In the genomic region with DNA sequence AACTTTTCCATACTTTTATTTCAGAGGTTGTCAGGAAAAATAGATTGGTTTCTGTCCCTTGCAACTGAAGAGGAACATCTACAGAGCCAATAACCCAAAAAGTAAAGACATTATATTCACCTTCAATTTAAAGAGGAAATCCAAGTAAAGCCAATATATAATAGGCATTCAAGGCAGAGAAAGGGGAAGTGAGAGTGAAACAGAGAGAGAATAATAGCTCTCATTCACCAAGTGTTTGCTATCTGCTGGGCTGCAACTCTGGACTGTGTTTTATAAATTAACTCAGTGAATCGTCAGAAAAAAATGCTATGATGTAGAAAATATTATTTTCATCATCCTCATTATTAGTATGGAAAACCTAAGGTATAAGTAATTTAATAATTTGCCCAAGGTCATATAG, we compare ENCODE assay signal across 16 cellular contexts.
A peak's percentile ranks its signal among the peaks of the same experiment; 100 is the strongest.
DNase-seq lines count a peak whose midpoint lies in the region; ATAC-seq and TF ChIP-seq lines count a peak whose summit lies in the region.
"Had no signal": no experiment of that assay in that cellular context is flagged by ENCODE, and none has a peak within 500 bp of the region (broad histone marks: within the 10 kb centered on the region; RNA-seq: fewer than 3 reads in every experiment).

No MANE protein-coding gene starts in this region.

- no peaks in the 10 kb centered on the region for H3K27me3 ChIP-seq in suprapubic skin
- no peaks in the 10 kb centered on the region for H3K27me3 ChIP-seq in thyroid gland
- H3K27me3 ChIP-seq: left lung, transverse colon had no signal

- peak; percentile 72 for DNase-seq in OCI-LY7 (ENCODE audit: low spot score)
- no peak for DNase-seq in suprapubic skin (ENCODE audit: low spot score in 2 of 2)
- DNase-seq in osteocyte (ENCODE audit: extremely low spot score, unreplicated experiment): no peak
- no peak for DNase-seq in thyroid gland
- DNase-seq: cerebellar nuclear complex, foreskin fibroblast, left lung, NCI-H82, transverse colon, WERI-Rb-1 had no signal

- peak; percentile 98 for ATAC-seq in GM18867 (IDR thresholded peaks at IDR 0.05; ENCODE audit: unreplicated experiment)
- peak; percentile 100 for ATAC-seq in GM21576 (IDR thresholded peaks at IDR 0.05; ENCODE audit: unreplicated experiment)
- peak; percentile 100 for ATAC-seq in HG03135 (IDR thresholded peaks at IDR 0.05; ENCODE audit: unreplicated experiment)
- ATAC-seq in GM21381 (IDR thresholded peaks at IDR 0.05; ENCODE audit: unreplicated experiment): no peak
- ATAC-seq: left lung had no signal

- H3K27ac ChIP-seq in OCI-LY7 (ENCODE audit: low read depth, low read length, poor library complexity, severe bottlenecking) (peak overlapping the region; percentile 80), suprapubic skin (no peak overlapping the region), thyroid gland (no peak overlapping the region)
- H3K27ac ChIP-seq: left lung, parathyroid adenoma, transverse colon, WERI-Rb-1 had no signal

- no peaks in the 10 kb centered on the region for H3K36me3 Mint-ChIP-seq in osteocyte (ENCODE audit: unreplicated experiment)

- no peaks in the 10 kb centered on the region for H3K4me1 Mint-ChIP-seq in osteocyte (ENCODE audit: unreplicated experiment)

- POLR2A ChIA-PET in OCI-LY7 (lab: Charles Lee): interaction anchor here (0.7 to 1.5 kb wide), 3 partner anchors 9 to 169 kb away, joined by 3 to 4 read pairs (median 3); no protein-coding TSS in a partner anchor

- H3K4me3 ChIP-seq in OCI-LY7 (ENCODE audit: low read depth, low read length, poor library complexity, severe bottlenecking): peak overlapping the region; percentile 38
- no peak overlapping the region for H3K4me3 ChIP-seq in suprapubic skin
- no peak overlapping the region for H3K4me3 ChIP-seq in thyroid gland (replicated peaks in 1 of 3)
- H3K4me3 ChIP-seq: left lung, transverse colon had no signal

- no peak overlapping the region for H3K27ac Mint-ChIP-seq in osteocyte (ENCODE audit: unreplicated experiment)
- H3K27ac Mint-ChIP-seq: activated T-helper 2 cell treated with anti-CD3 and anti-CD28 coated beads, Interferon-gamma antibody, Interleukin-2, Interleukin-4, amounts not matched to agents 10 μg/mL and 5 μg/mL and 100 μg/mL, durations not matched to agents 14 hours and 24 hours and 36 hours had no signal

- 23% methylated on average over 1 of the region's 1 CpG for WGBS in suprapubic skin
- WGBS in thyroid gland, 2 donors: 32 to 55% methylated on average over 1 of the region's 1 CpG

- H3K4me2 ChIP-seq in OCI-LY7 (ENCODE audit: low read length): peak overlapping the region; percentile 78

- H3K9me3 ChIP-seq in OCI-LY7 (ENCODE audit: low read length): no peaks in the 10 kb centered on the region
- H3K9me3 ChIP-seq in suprapubic skin: no peaks in the 10 kb centered on the region
- H3K9me3 ChIP-seq in thyroid gland: no peaks in the 10 kb centered on the region
- H3K9me3 ChIP-seq: left lung, transverse colon had no signal

- H3K9me2 ChIP-seq in OCI-LY7 (ENCODE audit: insufficient read depth, low read length): no peaks in the 10 kb centered on the region

- H3K4me1 ChIP-seq in OCI-LY7 (ENCODE audit: insufficient read depth, low read length, poor library complexity, severe bottlenecking) (peaks cover 64% of the 10 kb centered on the region), suprapubic skin (no peaks in the 10 kb centered on the region), thyroid gland (no peaks in the 10 kb centered on the region)
- H3K4me1 ChIP-seq: left lung, parathyroid adenoma, transverse colon had no signal

- CTCF ChIA-PET in OCI-LY7 (lab: Charles Lee; ENCODE audit: unreplicated experiment): no interaction called here

- H3K36me3 ChIP-seq in OCI-LY7 (ENCODE audit: insufficient read depth, low read length) (no peaks in the 10 kb centered on the region), suprapubic skin (no peaks in the 10 kb centered on the region), thyroid gland (no peaks in the 10 kb centered on the region)
- H3K36me3 ChIP-seq: left lung, transverse colon, WERI-Rb-1 had no signal

- no peaks in the 10 kb centered on the region for H4K20me1 ChIP-seq in OCI-LY7 (ENCODE audit: insufficient read depth, low read length)

- TF ChIP-seq POLR2A in suprapubic skin (IDR thresholded peaks at IDR 0.05): no peak
- no peak for TF ChIP-seq POLR2A in thyroid gland (IDR thresholded peaks at IDR 0.05)

- H3K27me3 Mint-ChIP-seq in osteocyte (ENCODE audit: unreplicated experiment): peaks cover 9% of the 10 kb centered on the region

- peak overlapping the region; percentile 90; the same call in 1 of the 2 replicates for H2AFZ ChIP-seq in OCI-LY7 (ENCODE audit: low read length)
- H2AFZ ChIP-seq: parathyroid adenoma had no signal

- no peaks in the 10 kb centered on the region for H3K9me3 Mint-ChIP-seq in osteocyte (ENCODE audit: unreplicated experiment)
- H3K9me3 Mint-ChIP-seq: activated T-helper 2 cell treated with anti-CD3 and anti-CD28 coated beads, Interferon-gamma antibody, Interleukin-2, Interleukin-4, amounts not matched to agents 10 μg/mL and 5 μg/mL and 100 μg/mL, durations not matched to agents 14 hours and 24 hours and 36 hours had no signal

- no TSS peak for BruUV-seq in OCI-LY7 (replicated peaks; lab: Mats Ljungman, UMichigan)

- no peak for TF ChIP-seq EP300 in suprapubic skin (IDR thresholded peaks at IDR 0.05)

- H3K79me2 ChIP-seq in OCI-LY7 (ENCODE audit: insufficient read depth, low read depth, low read length): no peaks in the 10 kb centered on the region
- H3K79me2 ChIP-seq: parathyroid adenoma had no signal

- no peak for TF ChIP-seq CTCF in OCI-LY7 (conservative IDR thresholded peaks at IDR 0.05; ENCODE audit: low read length)
- TF ChIP-seq CTCF in suprapubic skin (IDR thresholded peaks at IDR 0.05): no peak
- TF ChIP-seq CTCF in osteocyte (IDR thresholded peaks at IDR 0.05): no peak
- no peak for TF ChIP-seq CTCF in thyroid gland (IDR thresholded peaks at IDR 0.05)

- H3K4me3 Mint-ChIP-seq in osteocyte (ENCODE audit: unreplicated experiment): no peak overlapping the region

- intact Hi-C loops in OCI-LY7 (cut with micrococcal nuclease; ENCODE audit: unreplicated experiment) (loop anchor here (5.0 kb wide), 1 partner anchor 170 kb away; no protein-coding TSS in a partner anchor), thyroid gland (cut with DNase I) (no loop called here)
